8 cellular contexts compared by ENCODE assay signal in the genomic region with DNA sequence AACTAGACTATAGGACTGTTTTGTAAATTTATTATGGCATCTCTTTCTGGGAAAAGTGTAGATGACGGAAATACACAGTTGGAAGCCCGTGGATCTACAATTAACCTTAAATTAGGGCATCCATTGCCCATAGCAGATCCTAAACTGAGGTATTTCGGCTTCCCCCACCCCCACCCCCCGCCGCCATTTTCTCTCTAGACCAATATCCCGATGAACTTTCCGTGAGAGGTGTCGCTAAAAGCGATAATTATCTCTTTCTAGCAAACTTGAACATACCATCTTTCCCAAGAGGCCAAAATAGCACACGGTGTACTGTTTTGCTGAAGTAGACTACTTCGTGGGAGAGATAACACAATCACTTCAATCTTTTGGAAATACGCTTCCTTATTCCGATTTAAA. TPM values are rescaled to one million over a fixed set of nuclear protein-coding genes. Genes with fewer than 3 reads are reported as not detected.
A peak's percentile ranks its signal among the peaks of the same experiment; 100 is the strongest.
DNase-seq lines count a peak whose midpoint lies in the region; ATAC-seq and TF ChIP-seq lines count a peak whose summit lies in the region.

No MANE protein-coding gene starts in this region.

- H4K20me1 ChIP-seq in H9 (ENCODE audit: control insufficient read depth, insufficient read depth, insufficient read length), result no peaks in the 10 kb centered on the region

- H2BK12ac ChIP-seq in H9 (ENCODE audit: insufficient read length, low read depth, low read length), result no peak overlapping the region

- H3K79me2 ChIP-seq in ACC112 (ENCODE audit: control insufficient read depth, insufficient read depth, low read length, unreplicated experiment) (peaks cover 36% of the 10 kb centered on the region), H9 (ENCODE audit: insufficient read depth, low read length) (peaks cover 5% of the 10 kb centered on the region; the same call in 1 of the 2 replicates)

- H3K23me2 ChIP-seq in H9 (ENCODE audit: insufficient read length, low read depth, low read length, poor library complexity, severe bottlenecking), result peaks cover 8% of the 10 kb centered on the region

- no peak overlapping the region for H3T11ph ChIP-seq in H9 (ENCODE audit: low read length)

- H3K27ac ChIP-seq in ACC112 (ENCODE audit: low read depth, low read length) (peak overlapping the region; percentile 100), H9 (ENCODE audit: insufficient read length, low read depth, low read length) (no peak overlapping the region), angular gyrus (ENCODE audit: low read depth, low read length) (peak overlapping the region; percentile 90), left lung (peak overlapping the region; percentile 89 to 93), transverse colon (peak overlapping the region; percentile 93 to 98 (median 97))

- H4K5ac ChIP-seq in H9 (ENCODE audit: insufficient read length, low read depth, low read length), result no peak overlapping the region

- no CpG with 5 or more reads among the region's 13 CpGs for WGBS in H9 (ENCODE audit: extremely low coverage, insufficient read length, low lambda C conversion rate)
- 31 to 49% methylated on average over 4 to 13 of the region's 13 CpGs for WGBS in transverse colon (ENCODE audit: low coverage in 1 of 2), 2 donors

- ATAC-seq in left lung (no peak), GM18505 (IDR thresholded peaks at IDR 0.05; ENCODE audit: unreplicated experiment) (no peak), HG02763 (IDR thresholded peaks at IDR 0.05; ENCODE audit: unreplicated experiment) (no peak)

- no peak overlapping the region for H3K4ac ChIP-seq in H9 (ENCODE audit: low read depth, low read length)

- no peak for TF ChIP-seq EP300 in transverse colon (IDR thresholded peaks at IDR 0.05; ENCODE audit: low read depth)

- H3K36me3 Mint-ChIP-seq in H9 (ENCODE audit: insufficient read depth in 1 of 3, low read depth in 3 of 3), result peaks cover 4 to 17% (median 13%) of the 10 kb centered on the region in 3 experiments; a peak in 6 of 7 replicates

- H3K27me3 ChIP-seq in ACC112 (ENCODE audit: insufficient read depth, low read length) (no peaks in the 10 kb centered on the region), H9 (ENCODE audit: insufficient read depth, low read length) (peaks cover 14% of the 10 kb centered on the region), left lung (peaks cover 0 to 17% of the 10 kb centered on the region in 2 donors), transverse colon (no peaks in the 10 kb centered on the region)

- H3K14ac ChIP-seq in H9 (ENCODE audit: insufficient read depth, low read length), result no peak overlapping the region

- H2AK5ac ChIP-seq in H9 (ENCODE audit: insufficient read length, low read length), result no peak overlapping the region

- peak overlapping the region; percentile 60 for H3K4me2 ChIP-seq in H9 (ENCODE audit: insufficient read depth, insufficient read length, low read length)

- peaks cover under 1% of the 10 kb centered on the region for H3K79me1 ChIP-seq in H9 (ENCODE audit: insufficient read depth, low read depth, low read length, poor library complexity, severe bottlenecking)

- no peak for TF ChIP-seq POLR2A in transverse colon (IDR thresholded peaks at IDR 0.05)
- no peak for TF ChIP-seq POLR2A in GM18505 (IDR thresholded peaks at IDR 0.05; ENCODE audit: borderline replicate concordance, extremely low read depth, insufficient read depth, insufficient read length)

- no peak overlapping the region for H2BK15ac ChIP-seq in H9 (ENCODE audit: low read depth, low read length)

- peaks cover 26 to 27% of the 10 kb centered on the region in 2 experiments for H3K4me1 Mint-ChIP-seq in H9

- TF ChIP-seq CTCF in H9 (conservative IDR thresholded peaks at IDR 0.05) (no peak), left lung (IDR thresholded peaks at IDR 0.05) (no peak), transverse colon (IDR thresholded peaks at IDR 0.05) (no peak)

- peak overlapping the region; percentile 82 to 83 for H3K4me3 Mint-ChIP-seq in H9

- DNase-seq in H9 (no peak), left lung (no peak), transverse colon (no peak), ureter (ENCODE audit: low spot score) (no peak)

- no peak overlapping the region for H4K91ac ChIP-seq in H9 (ENCODE audit: insufficient read length, low read depth, low read length)

- H3K23ac ChIP-seq in H9 (ENCODE audit: insufficient read length, low read depth, low read length), result no peak overlapping the region

- peak overlapping the region; percentile 66 for H3K9ac ChIP-seq in H9 (ENCODE audit: extremely low read depth, insufficient read length, low read length)

- peaks cover 11% of the 10 kb centered on the region for H3K4me1 ChIP-seq in ACC112 (ENCODE audit: control insufficient read depth, insufficient read depth, low read length, unreplicated experiment)
- no peaks in the 10 kb centered on the region for H3K4me1 ChIP-seq in H9 (ENCODE audit: insufficient read depth, low read length)
- H3K4me1 ChIP-seq in left lung, result no peaks in the 10 kb centered on the region
- H3K4me1 ChIP-seq in transverse colon, result peaks cover 0 to 3% (median 0%) of the 10 kb centered on the region in 4 donors

- H3K4me3 ChIP-seq in ACC112 (ENCODE audit: low read depth, low read length), result peak overlapping the region; percentile 100
- H3K4me3 ChIP-seq in left lung, result peak overlapping the region; percentile 36 to 64
- H3K4me3 ChIP-seq in transverse colon, result peak overlapping the region in 3 of 4 donors; percentile 60 to 95 (median 91)

- H2BK5ac ChIP-seq in H9 (ENCODE audit: insufficient read length, low read length), result no peak overlapping the region

- H2BK120ac ChIP-seq in H9 (ENCODE audit: low read depth, low read length, poor library complexity, severe bottlenecking), result no peak overlapping the region

- H3K9me3 ChIP-seq in H9 (ENCODE audit: control insufficient read depth, low read depth, low read length) (no peaks in the 10 kb centered on the region), left lung (no peaks in the 10 kb centered on the region), transverse colon (no peaks in the 10 kb centered on the region)

- H2BK20ac ChIP-seq in H9 (ENCODE audit: low read depth, low read length, poor library complexity, severe bottlenecking), result no peak overlapping the region

- no peak overlapping the region for H4K8ac ChIP-seq in H9 (replicated peaks; ENCODE audit: insufficient read length, low read depth, low read length)

- H2AFZ ChIP-seq in ACC112 (ENCODE audit: low read length, unreplicated experiment) (peak overlapping the region; percentile 85), H9 (ENCODE audit: low read length) (no peak overlapping the region)

- in situ Hi-C loops in transverse colon (cut with MboI; ENCODE audit: low pct_ligation_motif_present in 1 of 4, low pct_unique_long_range_greater_than_20kb in 1 of 4, low sequenced_read_pairs in 3 of 4), result loop anchor here in 2 of 4 donors (10.0 to 25.0 kb wide), 2 partner anchors 114 to 122 kb away; a partner anchor contains a TSS

- H3K9me3 Mint-ChIP-seq in H9, result no peaks in the 10 kb centered on the region; a peak in 1 of 5 replicates

- peaks cover 48% of the 10 kb centered on the region for H3K27me3 Mint-ChIP-seq in H9 (ENCODE audit: low read depth)

- H3K18ac ChIP-seq in H9 (ENCODE audit: insufficient read length, low read depth, low read length), result no peak overlapping the region

- H3K36me3 ChIP-seq in ACC112 (ENCODE audit: insufficient read depth, low read length), result no peaks in the 10 kb centered on the region; the same call in 1 of the 2 replicates
- H3K36me3 ChIP-seq in left lung, result no peaks in the 10 kb centered on the region
- H3K36me3 ChIP-seq in transverse colon, result no peaks in the 10 kb centered on the region

- H3K56ac ChIP-seq in H9 (ENCODE audit: insufficient read length, low read depth, low read length), result no peak overlapping the region

- H3K27ac Mint-ChIP-seq in H9, result peak overlapping the region in 1 of 3 experiments; percentile 74; a peak in 3 of 7 replicates

- intact Hi-C loops in left lung (cut with DNase I), result no loop called here
- intact Hi-C loops in transverse colon (cut with DNase I; ENCODE audit: low total_unique reads), result no loop called here

RNA-seq across cellular contexts. Expression of a gene that starts 0.6 kb away (rescaled TPM):
- total RNA-seq in H9 (2021), result 18.7 and 19.0 TPM in 2 replicates
- 1 to 10 TPM; 5.8 to 6.2 TPM for total RNA-seq in left lung
- 1 to 10 TPM in 3 of 4 donors, under 1 TPM in 1; 0.60 to 6.7 (median 5.3) TPM for total RNA-seq in transverse colon
- 7.8 TPM for total RNA-seq in ureter

RNA-seq across cellular contexts. Expression of a gene that starts 28.4 kb away (rescaled TPM):
- total RNA-seq in H9 (2021) (575 and 598 TPM in 2 replicates), left lung (100 to 1,000 TPM; 140 to 169 TPM), transverse colon (100 to 1,000 TPM in 1 of 4 donors, 10 to 100 TPM in 3; 50.5 to 129 (median 80.5) TPM), ureter (215 TPM)

Comparison
In these comparisons a context has a peak if more than half of its experiments do, and no peak if none do; other contexts are left out.
1. H3K4me3 ChIP-seq: peak in every context shown above with its lines; median percentile 100 in ACC112; 91 in transverse colon; 50 in left lung.